ENCODE assay signal across 21 cellular contexts in genomic region chr10:86164216-86164774, GRCh38.
DNase-seq lines count a peak whose midpoint lies in the region; ATAC-seq, FAIRE-seq and TF ChIP-seq lines count a peak whose summit lies in the region.
"Had no signal": no experiment of that assay in that cellular context is flagged by ENCODE, and none has a peak within 500 bp of the region (broad histone marks: within the 10 kb centered on the region; RNA-seq: fewer than 3 reads in every experiment).

No MANE protein-coding gene starts in this region.

- no peak overlapping the region for H3K4me2 ChIP-seq in H1 (ENCODE audit: insufficient read depth in 1 of 2, low read depth in 2 of 2, low read length in 2 of 2)
- H3K4me2 ChIP-seq: BLaER1 treated with 17β-estradiol and CSF1 and Interleukin-3, amounts not matched to agents 10 nM and 100 nM; GM23338 had no signal

- TF ChIP-seq POLR2A in H1 (IDR thresholded peaks at IDR 0.05; ENCODE audit: control extremely low read depth in 1 of 2, low read depth in 2 of 2, low read length in 2 of 2): no peak

- no peaks in the 10 kb centered on the region for H3K79me1 ChIP-seq in H1 (ENCODE audit: low read depth, low read length)

- no peaks in the 10 kb centered on the region for H3K27me3 ChIP-seq in H1 (replicated peaks in 1 of 4; ENCODE audit: control insufficient read depth in 3 of 4, extremely low read depth in 1 of 4, insufficient read depth in 3 of 4, low read length in 3 of 4)
- H3K27me3 ChIP-seq: BLaER1 treated with 17β-estradiol and CSF1 and Interleukin-3, amounts not matched to agents 10 nM and 100 nM; right atrium auricular region had no signal

- no peak for TF ChIP-seq RAD21 in H1 (IDR thresholded peaks at IDR 0.05 in 1 of 2, conservative IDR thresholded peaks at IDR 0.05 in 1 of 2; ENCODE audit: low read depth in 2 of 2, low read length in 2 of 2)

- no peak overlapping the region for H2BK120ac ChIP-seq in H1 (replicated peaks; ENCODE audit: low read depth, low read length)

- no peak overlapping the region for H4K5ac ChIP-seq in H1 (ENCODE audit: insufficient read length, low read depth, low read length)

- TF ChIP-seq CTCF in H1 (IDR thresholded peaks at IDR 0.05; ENCODE audit: control extremely low read depth in 1 of 3, insufficient read depth in 1 of 3, low read depth in 1 of 3, low read length in 3 of 3): no peak
- no peak for TF ChIP-seq CTCF in nephron progenitor cell (IDR thresholded peaks at IDR 0.05)

- H4K8ac ChIP-seq in H1 (ENCODE audit: extremely low read depth, insufficient read depth, low read length): no peak overlapping the region

- ATAC-seq in GM18517 (IDR thresholded peaks at IDR 0.05; ENCODE audit: unreplicated experiment): no peak
- no peak for ATAC-seq in HG02588 (IDR thresholded peaks at IDR 0.05; ENCODE audit: unreplicated experiment)
- ATAC-seq: GM23338; naive thymus-derived CD8-positive, alpha-beta T cell had no signal

- CTCF ChIA-PET in H1 (lab: Charles Lee; ENCODE audit: partially characterized antibody): interaction anchor here (0.8 to 1.6 kb wide), 6 partner anchors 14 to 187 kb away, joined by 3 to 5 read pairs (median 3); no protein-coding TSS in a partner anchor

- DNase-seq in Caki2 (ENCODE audit: low read depth) (peak; percentile 57), NCI-H69 (lab: John Stamatoyannopoulos, UW) (peak; percentile 62), H1 (ENCODE audit: low read depth in 1 of 2, low spot score in 2 of 2) (no peak), nephron progenitor cell (no peak), NCI-H510A treated with DMSO at 0.1 percent for 48 hours (lab: John Stamatoyannopoulos, UW) (no peak), A172 (ENCODE audit: low spot score) (no peak)
- DNase-seq: ACHN; activated CD4-positive, alpha-beta memory T cell treated with anti-CD3 and anti-CD28 coated beads for 36 hours; Calu3; mesendoderm; naive thymus-derived CD8-positive, alpha-beta T cell; NCI-H1048; NCI-H187 treated with DMSO at 0.1 percent for 48 hours; T-helper 2 cell had no signal

- H3K36me3 ChIP-seq in H1 (ENCODE audit: control insufficient read depth in 2 of 4, insufficient read depth in 4 of 4, low read length in 3 of 4): no peaks in the 10 kb centered on the region
- H3K36me3 ChIP-seq: BLaER1 treated with 17β-estradiol and CSF1 and Interleukin-3, amounts not matched to agents 10 nM and 100 nM; right atrium auricular region had no signal

- H3K27ac ChIP-seq in H1 (ENCODE audit: low read depth, low read length): no peak overlapping the region
- H3K27ac ChIP-seq: BLaER1 treated with 17β-estradiol and CSF1 and Interleukin-3, amounts not matched to agents 10 nM and 100 nM; coronary artery; right atrium auricular region had no signal

- peaks cover 2% of the 10 kb centered on the region for H3K27me3 Mint-ChIP-seq in nephron progenitor cell (ENCODE audit: low read depth, poor library complexity)

- FAIRE-seq in H1 (lab: Jason Lieb, UNC): no peak
- FAIRE-seq: RCC 7860 had no signal

- no peak overlapping the region for H3K4me3 Mint-ChIP-seq in nephron progenitor cell
- H3K4me3 Mint-ChIP-seq: activated CD4-positive, alpha-beta memory T cell treated with anti-CD3 and anti-CD28 coated beads for 36 hours; GM23338; naive thymus-derived CD8-positive, alpha-beta T cell had no signal

- in situ Hi-C loops in Caki2 (cut with HindIII; ENCODE audit: low pct_unique_long_range_greater_than_20kb, low sequenced_read_pairs): no loop called here

- no peaks in the 10 kb centered on the region; the same call in 1 of the 2 replicates for H3K23me2 ChIP-seq in H1 (ENCODE audit: low read depth, low read length)

- no peak overlapping the region for H3K4ac ChIP-seq in H1 (replicated peaks; ENCODE audit: insufficient read length, low read depth, low read length)

- POLR2A ChIA-PET in H1 (lab: Charles Lee; ENCODE audit: partially characterized antibody): no interaction called here

- H3K9ac ChIP-seq in H1 (replicated peaks in 1 of 4; ENCODE audit: extremely low read depth in 1 of 4, low read depth in 3 of 4, low read length in 3 of 4): no peak overlapping the region
- H3K9ac ChIP-seq: BLaER1 treated with 17β-estradiol and CSF1 and Interleukin-3, amounts not matched to agents 10 nM and 100 nM had no signal

- H3K18ac ChIP-seq in H1 (ENCODE audit: extremely low read depth, low read length): no peak overlapping the region

- H2BK5ac ChIP-seq in H1 (ENCODE audit: low read depth, low read length): no peak overlapping the region

- H2BK12ac ChIP-seq in H1 (ENCODE audit: low read depth, low read length): no peak overlapping the region

- no peak overlapping the region for H2BK15ac ChIP-seq in H1 (ENCODE audit: low read length)

- peak overlapping the region; percentile 12 for H4K91ac ChIP-seq in H1 (replicated peaks; ENCODE audit: insufficient read length, low read length)

- H3K79me2 ChIP-seq in H1 (ENCODE audit: control insufficient read depth in 1 of 2, insufficient read depth in 2 of 2, low read length in 2 of 2): no peaks in the 10 kb centered on the region

- H3K56ac ChIP-seq in H1 (replicated peaks; ENCODE audit: insufficient read length, low read depth, low read length): no peak overlapping the region

- H2AK5ac ChIP-seq in H1 (ENCODE audit: low read depth, low read length): no peak overlapping the region

- no peak overlapping the region for H2AFZ ChIP-seq in H1 (ENCODE audit: low read length)
- H2AFZ ChIP-seq: GM23338 had no signal

- H3K23ac ChIP-seq in H1 (ENCODE audit: insufficient read length): no peak overlapping the region

- H3K27ac Mint-ChIP-seq in nephron progenitor cell: peak overlapping the region; percentile 77
- H3K27ac Mint-ChIP-seq: activated CD4-positive, alpha-beta memory T cell treated with anti-CD3 and anti-CD28 coated beads for 36 hours; GM23338; naive thymus-derived CD8-positive, alpha-beta T cell had no signal

- no peaks in the 10 kb centered on the region for H3K9me3 ChIP-seq in H1 (ENCODE audit: insufficient read depth in 2 of 2, low read depth in 1 of 2, low read length in 1 of 2)
- H3K9me3 ChIP-seq: BLaER1 treated with 17β-estradiol and CSF1 and Interleukin-3, amounts not matched to agents 10 nM and 100 nM; right atrium auricular region had no signal

- H3K36me3 Mint-ChIP-seq in nephron progenitor cell (ENCODE audit: low read depth): no peaks in the 10 kb centered on the region
- H3K36me3 Mint-ChIP-seq: activated CD4-positive, alpha-beta memory T cell treated with anti-CD3 and anti-CD28 coated beads for 36 hours; naive thymus-derived CD8-positive, alpha-beta T cell had no signal

- no peak overlapping the region for H2BK20ac ChIP-seq in H1 (ENCODE audit: low read length)

- peaks cover 20% of the 10 kb centered on the region for H3K4me1 Mint-ChIP-seq in nephron progenitor cell
- H3K4me1 Mint-ChIP-seq: GM23338; naive thymus-derived CD8-positive, alpha-beta T cell had no signal

- no peaks in the 10 kb centered on the region for H3K9me3 Mint-ChIP-seq in nephron progenitor cell
- H3K9me3 Mint-ChIP-seq: activated CD4-positive, alpha-beta memory T cell treated with anti-CD3 and anti-CD28 coated beads for 36 hours; GM23338; naive thymus-derived CD8-positive, alpha-beta T cell had no signal

- TF ChIP-seq EP300 in H1 (IDR thresholded peaks at IDR 0.05; ENCODE audit: borderline replicate concordance in 1 of 2, low read depth in 2 of 2, low read length in 2 of 2): no peak

- no peak overlapping the region for H3K4me3 ChIP-seq in H1 (ENCODE audit: extremely low read depth in 1 of 4, insufficient read depth in 2 of 4, low read depth in 3 of 4, low read length in 4 of 4)
- H3K4me3 ChIP-seq: BLaER1 treated with 17β-estradiol and CSF1 and Interleukin-3, amounts not matched to agents 10 nM and 100 nM; coronary artery; GM23338; right atrium auricular region had no signal

- no peaks in the 10 kb centered on the region for H3K4me1 ChIP-seq in H1 (replicated peaks in 1 of 4; ENCODE audit: control insufficient read depth in 3 of 4, insufficient read depth in 4 of 4, low read length in 3 of 4)
- H3K4me1 ChIP-seq: BLaER1 treated with 17β-estradiol and CSF1 and Interleukin-3, amounts not matched to agents 10 nM and 100 nM; right atrium auricular region had no signal

- H3K14ac ChIP-seq in H1 (ENCODE audit: insufficient read length): no peak overlapping the region

- WGBS in H1 (ENCODE audit: extremely low coverage in 1 of 2, insufficient coverage in 1 of 2, insufficient read length in 1 of 2, insufficient replicate concordance in 2 of 2, low coverage in 1 of 2, low lambda C conversion rate in 2 of 2, missing lambda C conversion rate in 1 of 2), 2 experiments: 93% methylated on average over 6 of the region's 6 CpGs; no CpG with 5 or more reads in 1 of the 2 experiments

- no peaks in the 10 kb centered on the region for H4K20me1 ChIP-seq in H1 (replicated peaks in 1 of 2; ENCODE audit: control insufficient read depth in 1 of 2, insufficient read depth in 2 of 2, low read length in 2 of 2)
- H4K20me1 ChIP-seq: BLaER1 treated with 17β-estradiol and CSF1 and Interleukin-3, amounts not matched to agents 10 nM and 100 nM had no signal

TF ChIP-seq in H1, 55 proteins besides CTCF, POLR2A, EP300 and RAD21:
- TF ChIP-seq CEBPB (IDR thresholded peaks at IDR 0.05; ENCODE audit: low read depth, low read length) (peak; percentile 95), EGR1 (IDR thresholded peaks at IDR 0.05; ENCODE audit: borderline replicate concordance, low read depth, low read length) (no peak), CHD2 (IDR thresholded peaks at IDR 0.05; ENCODE audit: low read length) (no peak), RFX5 (IDR thresholded peaks at IDR 0.05; ENCODE audit: borderline replicate concordance, low read depth, low read length) (no peak), YY1 (IDR thresholded peaks at IDR 0.05; ENCODE audit: low read depth, low read length) (no peak)

Comparison
In these comparisons a context has a peak if more than half of its experiments do, and no peak if none do; other contexts are left out.
1. DNase-seq: peak in Caki2 (single experiment) and NCI-H69 (single experiment); none in H1 (0 of 2), nephron progenitor cell (single experiment), NCI-H510A treated with DMSO at 0.1 percent for 48 hours (single experiment) and A172 (single experiment).